ENCODE assay signal across 20 cellular contexts in genomic region chr14:51533877-51534553, GRCh38.
DNase-seq lines count a peak whose midpoint lies in the region; ATAC-seq and TF ChIP-seq lines count a peak whose summit lies in the region.
"Had no signal": no experiment of that assay in that cellular context is flagged by ENCODE, and none has a peak within 500 bp of the region (broad histone marks: within the 10 kb centered on the region; RNA-seq: fewer than 3 reads in every experiment).

No MANE protein-coding gene starts in this region.

- H3K4me1 Mint-ChIP-seq in chondrocyte (ENCODE audit: low read depth) = peaks cover 30% of the 10 kb centered on the region
- H3K4me1 Mint-ChIP-seq: CD4-positive, CD25-positive, alpha-beta regulatory T cell; memory B cell had no signal

- no peak overlapping the region for H3K4me3 Mint-ChIP-seq in chondrocyte (ENCODE audit: unreplicated experiment)
- H3K4me3 Mint-ChIP-seq: activated CD8-positive, alpha-beta memory T cell treated with anti-CD3 and anti-CD28 coated beads, Interleukin-2, amount 10 ng/mL, durations not matched to agents 7 days and 5 days; CD4-positive, CD25-positive, alpha-beta regulatory T cell; memory B cell had no signal

- H3K4me1 ChIP-seq in Loucy (ENCODE audit: insufficient read depth, low read length, poor library complexity, severe bottlenecking) (peaks cover 16% of the 10 kb centered on the region), mesodermal cell (ENCODE audit: control insufficient read depth, insufficient read depth, low read length, poor library complexity, severe bottlenecking) (peaks cover 5% of the 10 kb centered on the region), upper lobe of left lung (no peaks in the 10 kb centered on the region)
- H3K4me1 ChIP-seq: Peyer's patch had no signal

- H3K9me2 ChIP-seq in Loucy (replicated peaks; ENCODE audit: low read depth, low read length) = no peaks in the 10 kb centered on the region

- H3K27ac ChIP-seq in mesodermal cell (ENCODE audit: low read depth, low read length, severe bottlenecking) (peak overlapping the region; percentile 16), upper lobe of left lung (no peak overlapping the region)
- H3K27ac ChIP-seq: Peyer's patch had no signal

- no peaks in the 10 kb centered on the region for H3K36me3 Mint-ChIP-seq in chondrocyte (ENCODE audit: low read depth)
- H3K36me3 Mint-ChIP-seq: activated CD8-positive, alpha-beta memory T cell treated with anti-CD3 and anti-CD28 coated beads, Interleukin-2, amount 10 ng/mL, durations not matched to agents 7 days and 5 days; CD4-positive, CD25-positive, alpha-beta regulatory T cell; memory B cell had no signal

- DNase-seq in chondrocyte (ENCODE audit: low spot score) (no peak), AG20443 (ENCODE audit: low spot score) (no peak), upper lobe of left lung (no peak)
- DNase-seq in activated naive CD4-positive, alpha-beta T cell treated with anti-CD3 and anti-CD28 coated beads, Interleukin-2, amount 50 U/mL, for 16 hours = no peak
- DNase-seq: activated CD8-positive, alpha-beta memory T cell treated with anti-CD3 and anti-CD28 coated beads, Interleukin-2, amount 10 ng/mL, durations not matched to agents 7 days and 5 days; activated naive CD4-positive, alpha-beta T cell; brain microvascular endothelial cell; CD4-positive, CD25-positive, alpha-beta regulatory T cell; KG1; NCI-H1436 treated with DMSO at 0.1 percent for 48 hours; NCI-H446 treated with DMSO at 0.1 percent for 48 hours; occipital lobe; Peyer's patch; stimulated activated naive CD4-positive, alpha-beta T cell treated with Interleukin-2 at 50 U/mL for 16 hours; T-helper 2 cell had no signal

- no peaks in the 10 kb centered on the region for H3K27me3 Mint-ChIP-seq in chondrocyte (ENCODE audit: low read depth)

- H3K27ac Mint-ChIP-seq in chondrocyte (ENCODE audit: unreplicated experiment) = peak overlapping the region; percentile 90
- H3K27ac Mint-ChIP-seq: activated CD8-positive, alpha-beta memory T cell treated with anti-CD3 and anti-CD28 coated beads, Interleukin-2, amount 10 ng/mL, durations not matched to agents 7 days and 5 days; CD4-positive, CD25-positive, alpha-beta regulatory T cell; memory B cell had no signal

- TF ChIP-seq CTCF in Loucy (conservative IDR thresholded peaks at IDR 0.05; ENCODE audit: low read length) (no peak), chondrocyte (IDR thresholded peaks at IDR 0.05) (no peak), upper lobe of left lung (IDR thresholded peaks at IDR 0.05) (no peak)

- H3K36me3 ChIP-seq in Loucy (ENCODE audit: insufficient read depth, low read length) = no peaks in the 10 kb centered on the region
- H3K36me3 ChIP-seq in mesodermal cell (ENCODE audit: control insufficient read depth, insufficient read depth, low read length) = no peaks in the 10 kb centered on the region
- H3K36me3 ChIP-seq in upper lobe of left lung = no peaks in the 10 kb centered on the region
- H3K36me3 ChIP-seq: brain microvascular endothelial cell, Peyer's patch had no signal

- WGBS in mesodermal cell (ENCODE audit: insufficient coverage in 2 of 2), 2 experiments = 93 to 100% methylated on average over 1 to 2 of the region's 3 CpGs
- WGBS in upper lobe of left lung, 2 donors = 79 to 90% methylated on average over 3 of the region's 3 CpGs

- ATAC-seq in GM21390 (IDR thresholded peaks at IDR 0.05; ENCODE audit: unreplicated experiment) = no peak
- ATAC-seq in upper lobe of left lung (ENCODE audit: low FRiP score in 2 of 2) = no peak
- ATAC-seq: activated CD4-positive, CD25-positive, alpha-beta regulatory T cell treated with anti-CD3 and anti-CD28 coated beads, Interleukin-2, amount 50 U/mL, for 24 hours; activated CD8-positive, alpha-beta memory T cell treated with anti-CD3 and anti-CD28 coated beads, Interleukin-2, amount 10 ng/mL, durations not matched to agents 7 days and 5 days had no signal

- peak overlapping the region; percentile 20; the same call in 1 of the 2 replicates for H2AFZ ChIP-seq in Loucy (ENCODE audit: low read length)

- H3K79me2 ChIP-seq in Loucy (ENCODE audit: insufficient read depth, low read length) = no peaks in the 10 kb centered on the region

- no peak overlapping the region for H3K4me3 ChIP-seq in Loucy (ENCODE audit: low read length, poor library complexity, severe bottlenecking)
- H3K4me3 ChIP-seq in mesodermal cell (ENCODE audit: extremely low read depth, insufficient read depth, low read length, poor library complexity, severe bottlenecking) = no peak overlapping the region
- no peak overlapping the region for H3K4me3 ChIP-seq in upper lobe of left lung
- H3K4me3 ChIP-seq: Peyer's patch had no signal

- peak overlapping the region; percentile 35 for H3K4me2 ChIP-seq in Loucy (ENCODE audit: low read depth, low read length, poor library complexity, severe bottlenecking)

- TF ChIP-seq POLR2A in upper lobe of left lung (IDR thresholded peaks at IDR 0.05) = no peak

- H3F3A ChIP-seq in Loucy (ENCODE audit: low read depth) = no peaks in the 10 kb centered on the region

- no peak overlapping the region for H3K9ac ChIP-seq in Loucy (ENCODE audit: low read depth, low read length, poor library complexity, severe bottlenecking)

- peaks cover 11% of the 10 kb centered on the region for H3K9me3 Mint-ChIP-seq in chondrocyte (ENCODE audit: low read depth)

- no peak for TF ChIP-seq EP300 in upper lobe of left lung (IDR thresholded peaks at IDR 0.05)

- H3K9me3 ChIP-seq in Loucy (ENCODE audit: insufficient read depth, low read depth, low read length) (no peaks in the 10 kb centered on the region), mesodermal cell (ENCODE audit: control insufficient read depth, low read length) (no peaks in the 10 kb centered on the region), upper lobe of left lung (no peaks in the 10 kb centered on the region)
- H3K9me3 ChIP-seq: Peyer's patch had no signal

- H4K20me1 ChIP-seq in Loucy (ENCODE audit: insufficient read depth, low read length, poor library complexity, severe bottlenecking) = no peaks in the 10 kb centered on the region

- H3K27me3 ChIP-seq in Loucy (ENCODE audit: insufficient read depth, low read length, poor library complexity, severe bottlenecking) (no peaks in the 10 kb centered on the region), upper lobe of left lung (no peaks in the 10 kb centered on the region)
- H3K27me3 ChIP-seq: brain microvascular endothelial cell, Peyer's patch had no signal
